15 cellular contexts compared by ENCODE assay signal in genomic region chr15:80803580-80804525, GRCh38. TPM values are rescaled to one million over a fixed set of nuclear protein-coding genes. Genes with fewer than 3 reads are reported as not detected.
DNase-seq lines count a peak whose midpoint lies in the region; ATAC-seq, FAIRE-seq and TF ChIP-seq lines count a peak whose summit lies in the region.
"Had no signal": no experiment of that assay in that cellular context is flagged by ENCODE, and none has a peak within 500 bp of the region (broad histone marks: within the 10 kb centered on the region; RNA-seq: fewer than 3 reads in every experiment).

No MANE protein-coding gene starts in this region.

- no peaks in the 10 kb centered on the region for H3K36me3 ChIP-seq in small intestine (ENCODE audit: control insufficient read depth in 2 of 2, insufficient read depth in 2 of 2, low read length in 2 of 2)
- H3K36me3 ChIP-seq: thyroid gland had no signal

- DNase-seq in activated CD4-positive, alpha-beta T cell treated with anti-CD3 and anti-CD28 coated beads for 4 hours, result peak; percentile 6 to 9
- DNase-seq in activated CD4-positive, alpha-beta T cell treated with anti-CD3 and anti-CD28 coated beads for 1 hour, result no peak
- peak; percentile 58 for DNase-seq in activated CD8-positive, alpha-beta memory T cell treated with anti-CD3 and anti-CD28 coated beads, Interleukin-2, amount 50 U/mL, for 48 hours
- DNase-seq in foreskin melanocyte, result peak; percentile 69
- peak; percentile 50 for DNase-seq in stimulated activated CD8-positive, alpha-beta memory T cell treated with anti-CD3 and anti-CD28 coated beads, Interleukin-4, amount 100 ng/mL, for 48 hours
- DNase-seq in small intestine, result no peak
- no peak for DNase-seq in activated gamma-delta T cell (lab: John Stamatoyannopoulos, UW)
- DNase-seq: effector CD4-positive, alpha-beta T cell; GDM1; hippocampal formation; left cardiac atrium; nucleus accumbens; SHP77 treated with DMSO at 0.1 percent for 48 hours; thyroid gland had no signal

- no peak for FAIRE-seq in small intestine (lab: Jason Lieb, UNC)

- H3K9me3 ChIP-seq in small intestine (ENCODE audit: control insufficient read depth, low read depth), result no peaks in the 10 kb centered on the region
- H3K9me3 ChIP-seq: thyroid gland had no signal

- no peak overlapping the region for H3K4me3 ChIP-seq in small intestine (ENCODE audit: low read depth in 1 of 2, low read length in 2 of 2)
- H3K4me3 ChIP-seq: thyroid gland had no signal

- no peaks in the 10 kb centered on the region for H3K4me1 ChIP-seq in small intestine (ENCODE audit: control insufficient read depth in 2 of 2, insufficient read depth in 1 of 2, low read depth in 1 of 2, low read length in 1 of 2)
- H3K4me1 ChIP-seq: thyroid gland had no signal

- no peak overlapping the region for H3K27ac ChIP-seq in small intestine (ENCODE audit: low read depth in 1 of 2, low read length in 1 of 2)
- H3K27ac ChIP-seq: thyroid gland had no signal

- WGBS in small intestine, 3 donors, result 86 to 93% (median 92%) methylated on average over 7 of the region's 7 CpGs

- no peak for ATAC-seq in SK-N-SH treated with all-trans-retinoic acid at 6 μM for 48 hours
- ATAC-seq: left cardiac atrium had no signal

- peaks cover 0 to 2% of the 10 kb centered on the region in 2 donors for H3K27me3 ChIP-seq in small intestine (ENCODE audit: control insufficient read depth in 2 of 2, insufficient read depth in 2 of 2, low read length in 2 of 2)
- H3K27me3 ChIP-seq: thyroid gland had no signal

TF ChIP-seq in SK-N-SH treated with all-trans-retinoic acid at 6 μM for 48 hours, 23 proteins besides CTCF, POLR2A, EP300 and RAD21:
- TF ChIP-seq, protein P1, sequence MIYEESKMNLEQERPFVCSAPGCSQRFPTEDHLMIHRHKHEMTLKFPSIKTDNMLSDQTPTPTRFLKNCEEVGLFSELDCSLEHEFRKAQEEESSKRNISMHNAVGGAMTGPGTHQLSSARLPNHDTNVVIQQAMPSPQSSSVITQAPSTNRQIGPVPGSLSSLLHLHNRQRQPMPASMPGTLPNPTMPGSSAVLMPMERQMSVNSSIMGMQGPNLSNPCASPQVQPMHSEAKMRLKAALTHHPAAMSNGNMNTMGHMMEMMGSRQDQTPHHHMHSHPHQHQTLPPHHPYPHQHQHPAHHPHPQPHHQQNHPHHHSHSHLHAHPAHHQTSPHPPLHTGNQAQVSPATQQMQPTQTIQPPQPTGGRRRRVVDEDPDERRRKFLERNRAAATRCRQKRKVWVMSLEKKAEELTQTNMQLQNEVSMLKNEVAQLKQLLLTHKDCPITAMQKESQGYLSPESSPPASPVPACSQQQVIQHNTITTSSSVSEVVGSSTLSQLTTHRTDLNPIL (CRISPR knock-in tag; IDR thresholded peaks at IDR 0.05; ENCODE audit: low read depth), result no peak
- no peak for TF ChIP-seq ARNTL (CRISPR knock-in tag; IDR thresholded peaks at IDR 0.05; ENCODE audit: borderline replicate concordance, low read depth)
- TF ChIP-seq TCF4 (CRISPR knock-in tag; IDR thresholded peaks at IDR 0.05; ENCODE audit: borderline replicate concordance), result no peak
- TF ChIP-seq, protein P2, sequence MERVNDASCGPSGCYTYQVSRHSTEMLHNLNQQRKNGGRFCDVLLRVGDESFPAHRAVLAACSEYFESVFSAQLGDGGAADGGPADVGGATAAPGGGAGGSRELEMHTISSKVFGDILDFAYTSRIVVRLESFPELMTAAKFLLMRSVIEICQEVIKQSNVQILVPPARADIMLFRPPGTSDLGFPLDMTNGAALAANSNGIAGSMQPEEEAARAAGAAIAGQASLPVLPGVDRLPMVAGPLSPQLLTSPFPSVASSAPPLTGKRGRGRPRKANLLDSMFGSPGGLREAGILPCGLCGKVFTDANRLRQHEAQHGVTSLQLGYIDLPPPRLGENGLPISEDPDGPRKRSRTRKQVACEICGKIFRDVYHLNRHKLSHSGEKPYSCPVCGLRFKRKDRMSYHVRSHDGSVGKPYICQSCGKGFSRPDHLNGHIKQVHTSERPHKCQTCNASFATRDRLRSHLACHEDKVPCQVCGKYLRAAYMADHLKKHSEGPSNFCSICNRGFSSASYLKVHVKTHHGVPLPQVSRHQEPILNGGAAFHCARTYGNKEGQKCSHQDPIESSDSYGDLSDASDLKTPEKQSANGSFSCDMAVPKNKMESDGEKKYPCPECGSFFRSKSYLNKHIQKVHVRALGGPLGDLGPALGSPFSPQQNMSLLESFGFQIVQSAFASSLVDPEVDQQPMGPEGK (CRISPR knock-in tag; IDR thresholded peaks at IDR 0.05; ENCODE audit: borderline replicate concordance), result no peak
- no peak for TF ChIP-seq ZNF565 (CRISPR knock-in tag; conservative IDR thresholded peaks at IDR 0.05; ENCODE audit: low read depth)
- TF ChIP-seq CSDC2 (CRISPR knock-in tag; IDR thresholded peaks at IDR 0.05), result no peak
- no peak for TF ChIP-seq RARB (CRISPR knock-in tag; IDR thresholded peaks at IDR 0.05)
- TF ChIP-seq ZNF8 (CRISPR knock-in tag; IDR thresholded peaks at IDR 0.05), result no peak
- no peak for TF ChIP-seq GLIS3 (CRISPR knock-in tag; IDR thresholded peaks at IDR 0.05)
- no peak for TF ChIP-seq ZNF70 (CRISPR knock-in tag; IDR thresholded peaks at IDR 0.05)
- TF ChIP-seq TSHZ2 (CRISPR knock-in tag; IDR thresholded peaks at IDR 0.05), result no peak
- no peak for TF ChIP-seq ZFP3 (CRISPR knock-in tag; IDR thresholded peaks at IDR 0.05)
TF ChIP-seq in SK-N-SH treated with all-trans-retinoic acid at 6 μM for 48 hours: peak in this region for 0.

RNA-seq across cellular contexts. Expression of gene CEMIP, which starts 24.7 kb away (rescaled TPM):
- 1 to 10 TPM in 1 of 3 donors, under 1 TPM in 2; 0.27 to 1.4 (median 0.89) TPM for polyA plus RNA-seq in small intestine

Comparison
In these comparisons a context has a peak if more than half of its experiments do, and no peak if none do; other contexts are left out.
1. DNase-seq: peak in activated CD4-positive, alpha-beta T cell treated with anti-CD3 and anti-CD28 coated beads for 4 hours (2 of 2), activated CD8-positive, alpha-beta memory T cell treated with anti-CD3 and anti-CD28 coated beads, Interleukin-2, amount 50 U/mL, for 48 hours (single experiment), foreskin melanocyte (single experiment) and stimulated activated CD8-positive, alpha-beta memory T cell treated with anti-CD3 and anti-CD28 coated beads, Interleukin-4, amount 100 ng/mL, for 48 hours (single experiment); none in activated CD4-positive, alpha-beta T cell treated with anti-CD3 and anti-CD28 coated beads for 1 hour (single experiment), small intestine (single experiment) and activated gamma-delta T cell (single experiment).